ENCODE assay signal across 19 cellular contexts in genomic region chr5:12848709-12849108, GRCh38.
"Had no signal": no experiment of that assay in that cellular context is flagged by ENCODE, and none has a peak within 500 bp of the region (broad histone marks: within the 10 kb centered on the region; RNA-seq: fewer than 3 reads in every experiment).

No MANE protein-coding gene starts in this region.

- DNase-seq: cortex of kidney; dorsolateral prefrontal cortex; effector CD8-positive, alpha-beta T cell; gastrocnemius medialis; heart right ventricle; hypothalamus; kidney glomerular epithelial cell; naive thymus-derived CD4-positive, alpha-beta T cell; nephron progenitor cell; psoas muscle; retina; right lobe of liver; stimulated activated CD4-positive, alpha-beta T cell treated with anti-CD3 and anti-CD28 coated beads, Interleukin-15, amount 100 ng/mL, for 24 hours; stimulated activated CD4-positive, alpha-beta T cell treated with anti-CD3 and anti-CD28 coated beads, Interleukin-1b, Interleukin-23, amount 100 ng/mL, for 48 hours; stimulated activated CD4-positive, alpha-beta T cell treated with anti-CD3 and anti-CD28 coated beads, Interleukin-4, amount 100 ng/mL, for 24 hours; stimulated activated naive CD8-positive, alpha-beta T cell treated with anti-CD3 and anti-CD28 coated beads, Interleukin-15, amount 100 ng/mL, for 72 hours; testis; transverse colon had no signal

- H3K27me3 ChIP-seq: dorsolateral prefrontal cortex, gastrocnemius medialis, heart right ventricle, neutrophil, right lobe of liver, testis, transverse colon had no signal

- H3K4me1 ChIP-seq: gastrocnemius medialis, heart right ventricle, psoas muscle, right lobe of liver, testis, transverse colon had no signal

- H3K27ac ChIP-seq: dorsolateral prefrontal cortex, gastrocnemius medialis, heart right ventricle, neutrophil, psoas muscle, right lobe of liver, testis, transverse colon had no signal

- H3K9me3 ChIP-seq: gastrocnemius medialis, neutrophil, psoas muscle, right lobe of liver, testis, transverse colon had no signal

- H3K4me3 ChIP-seq: dorsolateral prefrontal cortex, gastrocnemius medialis, heart right ventricle, psoas muscle, right lobe of liver, testis, transverse colon had no signal

- H3K36me3 ChIP-seq: gastrocnemius medialis, heart right ventricle, neutrophil, right lobe of liver, transverse colon had no signal
